In genomic region chr2:192070099-192070498, GRCh38 we compare ENCODE assay signal across 32 cellular contexts.
A peak's percentile ranks its signal among the peaks of the same experiment; 100 is the strongest.
DNase-seq lines count a peak whose midpoint lies in the region; ATAC-seq, FAIRE-seq and TF ChIP-seq lines count a peak whose summit lies in the region.
"Had no signal": no experiment of that assay in that cellular context is flagged by ENCODE, and none has a peak within 500 bp of the region (broad histone marks: within the 10 kb centered on the region; RNA-seq: fewer than 3 reads in every experiment).

No MANE protein-coding gene starts in this region.

- DNase-seq in H54 (ENCODE audit: insufficient read length, low spot score), result no peak
- DNase-seq in adipocyte (ENCODE audit: low read depth), result peak; percentile 46
- DNase-seq in fibroblast of peridontal ligament (ENCODE audit: extremely low read depth), result peak; percentile 41
- DNase-seq in naive thymus-derived CD8-positive, alpha-beta T cell, result no peak
- no peak for DNase-seq in putamen (ENCODE audit: low spot score)
- no peak for DNase-seq in right atrium auricular region (ENCODE audit: low spot score)
- DNase-seq: activated CD4-positive, alpha-beta T cell treated with anti-CD3 and anti-CD28 coated beads for 48 hours; activated CD8-positive, alpha-beta memory T cell treated with anti-CD3 and anti-CD28 coated beads for 24 hours; activated T-cell treated with anti-CD3 and anti-CD28 coated beads for 4 hours; aorta; Calu3; CD4-positive, CD25-positive, alpha-beta regulatory T cell; cortex of kidney; effector memory CD8-positive, alpha-beta T cell; erythroblast; H7; hypothalamus; left colon; NCI-H2081 treated with DMSO at 0.1 percent for 48 hours; NCI-H345; ovary; SIG-M5; stimulated activated naive B cell treated with anti-CD40 and anti-IgM and Interleukin-4, amounts not matched to agents 10 μg/mL and 1 μg/mL and 100 μg/mL, for 72 hours; T1000; WERI-Rb-1 had no signal

- H3K36me3 ChIP-seq in adipocyte (ENCODE audit: control insufficient read depth, insufficient read depth, low read length, severe bottlenecking), result no peaks in the 10 kb centered on the region
- H3K36me3 ChIP-seq in right atrium auricular region, result no peaks in the 10 kb centered on the region
- H3K36me3 ChIP-seq: ovary, WERI-Rb-1 had no signal

- no peak for TF ChIP-seq CTCF in right atrium auricular region (IDR thresholded peaks at IDR 0.05)

- no peak overlapping the region for H3K9ac ChIP-seq in adipocyte (ENCODE audit: low read length)
- H3K9ac ChIP-seq: KMS-11 had no signal

- H3K9me3 ChIP-seq in adipocyte (ENCODE audit: control insufficient read depth, low read length) (no peaks in the 10 kb centered on the region), right atrium auricular region (no peaks in the 10 kb centered on the region)
- H3K9me3 ChIP-seq: ovary had no signal

- no peaks in the 10 kb centered on the region for H3K9me3 Mint-ChIP-seq in naive thymus-derived CD8-positive, alpha-beta T cell
- H3K9me3 Mint-ChIP-seq: activated naive CD4-positive, alpha-beta T cell treated with anti-CD3 and anti-CD28 coated beads, Interleukin-2, amount 50 U/mL, for 24 hours; CD4-positive, CD25-positive, alpha-beta regulatory T cell; effector memory CD8-positive, alpha-beta T cell; stimulated activated naive B cell treated with anti-CD40 and anti-IgM and Interleukin-4, amounts not matched to agents 10 μg/mL and 1 μg/mL and 100 μg/mL, for 72 hours; type B pancreatic cell had no signal

- FAIRE-seq in H54 (lab: Jason Lieb, UNC), result peak; percentile 80
- FAIRE-seq: GM19239 had no signal

- H3K4me1 ChIP-seq in adipocyte (ENCODE audit: control insufficient read depth, insufficient read depth, low read length), result no peaks in the 10 kb centered on the region
- no peaks in the 10 kb centered on the region for H3K4me1 ChIP-seq in right atrium auricular region

- no peaks in the 10 kb centered on the region for H3K36me3 Mint-ChIP-seq in naive thymus-derived CD8-positive, alpha-beta T cell
- H3K36me3 Mint-ChIP-seq: activated naive CD4-positive, alpha-beta T cell treated with anti-CD3 and anti-CD28 coated beads, Interleukin-2, amount 50 U/mL, for 24 hours; CD4-positive, CD25-positive, alpha-beta regulatory T cell; stimulated activated naive B cell treated with anti-CD40 and anti-IgM and Interleukin-4, amounts not matched to agents 10 μg/mL and 1 μg/mL and 100 μg/mL, for 72 hours; type B pancreatic cell had no signal

- H3K4me3 ChIP-seq in adipocyte (ENCODE audit: low read length), result no peak overlapping the region
- H3K4me3 ChIP-seq in right atrium auricular region, result no peak overlapping the region
- H3K4me3 ChIP-seq: ovary, skin epidermis had no signal

- TF ChIP-seq POLR2A in H54 (IDR thresholded peaks at IDR 0.05; ENCODE audit: low read depth, low read length), result no peak

- H3K4me1 Mint-ChIP-seq in naive thymus-derived CD8-positive, alpha-beta T cell, result peaks cover 6 to 23% (median 18%) of the 10 kb centered on the region in 4 donors
- H3K4me1 Mint-ChIP-seq: CD4-positive, CD25-positive, alpha-beta regulatory T cell had no signal

- no peak for ATAC-seq in naive thymus-derived CD8-positive, alpha-beta T cell
- no peak for ATAC-seq in GM18873 (IDR thresholded peaks at IDR 0.05; ENCODE audit: low FRiP score, unreplicated experiment)
- ATAC-seq: effector memory CD8-positive, alpha-beta T cell; left colon; stimulated activated naive B cell treated with anti-CD40 and anti-IgM and Interleukin-4, amounts not matched to agents 10 μg/mL and 1 μg/mL and 100 μg/mL, for 72 hours had no signal

- H3K27me3 ChIP-seq in adipocyte (replicated peaks; ENCODE audit: control insufficient read depth, insufficient read depth, low read length), result no peaks in the 10 kb centered on the region
- H3K27me3 ChIP-seq in right atrium auricular region, result no peaks in the 10 kb centered on the region
- H3K27me3 ChIP-seq: ovary had no signal

- H3K27ac ChIP-seq in right atrium auricular region, result no peak overlapping the region
- H3K27ac ChIP-seq: HL-60, KMS-11, ovary, skin epidermis, WERI-Rb-1 had no signal

- no peak overlapping the region for H3K4me3 Mint-ChIP-seq in naive thymus-derived CD8-positive, alpha-beta T cell
- H3K4me3 Mint-ChIP-seq: activated naive CD4-positive, alpha-beta T cell treated with anti-CD3 and anti-CD28 coated beads, Interleukin-2, amount 50 U/mL, for 24 hours; CD4-positive, CD25-positive, alpha-beta regulatory T cell; effector memory CD8-positive, alpha-beta T cell; stimulated activated naive B cell treated with anti-CD40 and anti-IgM and Interleukin-4, amounts not matched to agents 10 μg/mL and 1 μg/mL and 100 μg/mL, for 72 hours; type B pancreatic cell had no signal

- H3K27me3 Mint-ChIP-seq in naive thymus-derived CD8-positive, alpha-beta T cell, result peaks cover 0 to 5% (median 4%) of the 10 kb centered on the region in 5 donors
- H3K27me3 Mint-ChIP-seq: stimulated activated naive B cell treated with anti-CD40 and anti-IgM and Interleukin-4, amounts not matched to agents 10 μg/mL and 1 μg/mL and 100 μg/mL, for 72 hours; type B pancreatic cell had no signal

- POLR2A ChIA-PET in naive thymus-derived CD8-positive, alpha-beta T cell (lab: Charles Lee), result no interaction called here

- no peak overlapping the region for H3K27ac Mint-ChIP-seq in naive thymus-derived CD8-positive, alpha-beta T cell
- H3K27ac Mint-ChIP-seq: activated naive CD4-positive, alpha-beta T cell treated with anti-CD3 and anti-CD28 coated beads, Interleukin-2, amount 50 U/mL, for 24 hours; CD4-positive, CD25-positive, alpha-beta regulatory T cell; effector memory CD8-positive, alpha-beta T cell; stimulated activated naive B cell treated with anti-CD40 and anti-IgM and Interleukin-4, amounts not matched to agents 10 μg/mL and 1 μg/mL and 100 μg/mL, for 72 hours; type B pancreatic cell had no signal

Comparison
In these comparisons a context has a peak if more than half of its experiments do, and no peak if none do; other contexts are left out.
1. DNase-seq: peak in adipocyte (single experiment) and fibroblast of peridontal ligament (single experiment); none in H54 (single experiment), naive thymus-derived CD8-positive, alpha-beta T cell (0 of 10), putamen (single experiment) and right atrium auricular region (single experiment).